Comparison of ENCODE assay signal across 14 cellular contexts in the genomic region with DNA sequence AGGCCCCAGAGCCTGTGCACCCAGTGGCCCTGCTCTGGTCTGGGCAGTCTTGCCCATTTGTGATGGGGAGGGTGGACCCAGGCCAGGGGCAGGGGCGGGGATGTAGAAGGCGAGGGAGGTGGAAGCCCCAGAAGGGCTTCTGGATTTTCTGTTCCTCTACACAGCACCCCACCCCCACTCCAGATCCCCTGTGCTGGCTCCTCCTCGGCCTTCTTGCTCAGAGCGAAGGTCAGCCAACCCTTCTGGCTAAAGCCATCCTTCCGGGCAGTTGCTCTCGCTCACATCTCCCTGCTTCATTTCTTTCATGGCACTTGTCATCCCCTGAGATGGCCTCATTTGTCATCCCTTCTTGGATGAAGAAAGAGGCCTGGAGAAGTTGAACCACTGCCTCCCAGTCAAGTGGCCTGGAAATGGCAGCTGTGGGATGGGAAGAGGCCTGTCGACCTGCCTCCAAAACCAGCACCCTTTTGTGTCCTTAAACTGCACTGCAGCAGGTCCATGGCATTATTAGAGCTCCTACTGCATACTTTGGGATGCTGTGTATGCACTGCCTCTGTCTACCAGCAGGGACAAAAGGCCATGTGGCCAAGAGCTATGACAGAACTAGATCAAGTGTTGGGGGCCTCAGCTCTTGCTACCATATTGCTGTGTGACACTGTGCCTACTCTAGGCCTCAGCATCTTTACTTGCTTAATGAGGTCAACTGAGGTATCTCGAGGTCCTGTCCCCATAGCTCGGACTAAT. TPM values are rescaled to one million over a fixed set of nuclear protein-coding genes. Genes with fewer than 3 reads are reported as not detected.
DNase-seq lines count a peak whose midpoint lies in the region; FAIRE-seq and TF ChIP-seq lines count a peak whose summit lies in the region.
"Had no signal": no experiment of that assay in that cellular context is flagged by ENCODE, and none has a peak within 500 bp of the region (broad histone marks: within the 10 kb centered on the region; RNA-seq: fewer than 3 reads in every experiment).

No MANE protein-coding gene starts in this region.

- peaks cover 53% of the 10 kb centered on the region for H3K79me2 ChIP-seq in parathyroid adenoma

- H3K27me3 Mint-ChIP-seq in activated T-helper 1 cell treated with anti-CD3 and anti-CD28 coated beads, Interleukin-12 subunit alpha, Interleukin-12 subunit beta, Interleukin-2, Interleukin-4 antibody, amounts not matched to agents 30 ng/mL and 10 ng/mL and 1 ng/mL, durations not matched to agents 14 hours and 24 hours and 36 hours (ENCODE audit: insufficient read depth): no peaks in the 10 kb centered on the region
- no peaks in the 10 kb centered on the region for H3K27me3 Mint-ChIP-seq in activated T-helper 2 cell treated with anti-CD3 and anti-CD28 coated beads, Interferon-gamma antibody, Interleukin-2, Interleukin-4, amounts not matched to agents 10 μg/mL and 5 μg/mL and 100 μg/mL, durations not matched to agents 14 hours and 24 hours and 36 hours (ENCODE audit: low read depth)
- H3K27me3 Mint-ChIP-seq: activated naive CD4-positive, alpha-beta T cell treated with anti-CD3 and anti-CD28 coated beads, Interleukin-2, amount 10 ng/mL, durations not matched to agents 7 days and 5 days had no signal

- no peak overlapping the region for H3K4me3 Mint-ChIP-seq in activated T-helper 1 cell treated with anti-CD3 and anti-CD28 coated beads, Interleukin-12 subunit alpha, Interleukin-12 subunit beta, Interleukin-2, Interleukin-4 antibody, amounts not matched to agents 30 ng/mL and 10 ng/mL and 1 ng/mL, durations not matched to agents 14 hours and 24 hours and 36 hours
- H3K4me3 Mint-ChIP-seq in activated T-helper 2 cell treated with anti-CD3 and anti-CD28 coated beads, Interferon-gamma antibody, Interleukin-2, Interleukin-4, amounts not matched to agents 10 μg/mL and 5 μg/mL and 100 μg/mL, durations not matched to agents 14 hours and 24 hours and 36 hours (ENCODE audit: low read depth): no peak overlapping the region
- H3K4me3 Mint-ChIP-seq: activated naive CD4-positive, alpha-beta T cell treated with anti-CD3 and anti-CD28 coated beads, Interleukin-2, amount 10 ng/mL, durations not matched to agents 7 days and 5 days had no signal

- H3K4me3 ChIP-seq in BJ (ENCODE audit: low read depth, low read length) (no peak overlapping the region), epithelial cell of esophagus (ENCODE audit: low read length) (no peak overlapping the region), parathyroid adenoma (ENCODE audit: low read depth, low read length) (no peak overlapping the region), Peyer's patch (no peak overlapping the region)
- H3K4me3 ChIP-seq: BLaER1 treated with 17β-estradiol and CSF1 and Interleukin-3, amounts not matched to agents 10 nM and 100 nM had no signal

- H3K9me3 ChIP-seq in parathyroid adenoma (ENCODE audit: control insufficient read depth, low read length): no peaks in the 10 kb centered on the region
- no peaks in the 10 kb centered on the region for H3K9me3 ChIP-seq in Peyer's patch
- H3K9me3 ChIP-seq: BLaER1 treated with 17β-estradiol and CSF1 and Interleukin-3, amounts not matched to agents 10 nM and 100 nM had no signal

- H3K27me3 ChIP-seq in BJ (ENCODE audit: control insufficient read depth, insufficient read depth, low read length) (no peaks in the 10 kb centered on the region), parathyroid adenoma (ENCODE audit: control insufficient read depth, insufficient read depth, low read length) (no peaks in the 10 kb centered on the region), Peyer's patch (no peaks in the 10 kb centered on the region)
- H3K27me3 ChIP-seq: BLaER1 treated with 17β-estradiol and CSF1 and Interleukin-3, amounts not matched to agents 10 nM and 100 nM had no signal

- intact Hi-C loops in activated T-helper 1 cell treated with anti-CD3 and anti-CD28 coated beads, Interleukin-12 subunit alpha, Interleukin-12 subunit beta, Interleukin-2, Interleukin-4 antibody, amounts not matched to agents 30 ng/mL and 10 ng/mL and 1 ng/mL, durations not matched to agents 14 hours and 24 hours and 36 hours (cut with micrococcal nuclease): no loop called here
- intact Hi-C loops in activated T-helper 2 cell treated with anti-CD3 and anti-CD28 coated beads, Interferon-gamma antibody, Interleukin-2, Interleukin-4, amounts not matched to agents 10 μg/mL and 5 μg/mL and 100 μg/mL, durations not matched to agents 14 hours and 24 hours and 36 hours (cut with micrococcal nuclease): no loop called here

- no peak overlapping the region for H2AFZ ChIP-seq in parathyroid adenoma

- TF ChIP-seq CTCF in BJ (IDR thresholded peaks at IDR 0.05; ENCODE audit: insufficient read depth, low read depth, low read length): peak; percentile 14; the same call in 1 of the 2 replicates
- TF ChIP-seq CTCF in epithelial cell of esophagus (IDR thresholded peaks at IDR 0.05; ENCODE audit: insufficient read depth, low read depth, low read length, missing control alignments): peak; percentile 26
- TF ChIP-seq CTCF in parathyroid adenoma (IDR thresholded peaks at IDR 0.05): no peak
- peak in 1 of 6 experiments; percentile 11 for TF ChIP-seq CTCF in Peyer's patch (IDR thresholded peaks at IDR 0.05)

- H3K27ac ChIP-seq in parathyroid adenoma (peak overlapping the region; percentile 99), Peyer's patch (no peak overlapping the region)
- H3K27ac ChIP-seq: BLaER1 treated with 17β-estradiol and CSF1 and Interleukin-3, amounts not matched to agents 10 nM and 100 nM had no signal

- H3K9ac ChIP-seq in parathyroid adenoma: no peak overlapping the region
- H3K9ac ChIP-seq: BLaER1 treated with 17β-estradiol and CSF1 and Interleukin-3, amounts not matched to agents 10 nM and 100 nM had no signal

- peak overlapping the region; percentile 20 for H3K4me2 ChIP-seq in parathyroid adenoma (ENCODE audit: low read length)
- H3K4me2 ChIP-seq: BLaER1 treated with 17β-estradiol and CSF1 and Interleukin-3, amounts not matched to agents 10 nM and 100 nM had no signal

- H3K36me3 ChIP-seq in BJ (ENCODE audit: control insufficient read depth, insufficient read depth, low read length): peaks cover 20% of the 10 kb centered on the region
- H3K36me3 ChIP-seq in parathyroid adenoma (ENCODE audit: control insufficient read depth, insufficient read depth, low read length): no peaks in the 10 kb centered on the region
- H3K36me3 ChIP-seq in Peyer's patch: peaks cover 0 to 46% (median 0%) of the 10 kb centered on the region in 3 donors

- CTCF ChIA-PET in BJ (lab: Yijun Ruan, JAX): interaction anchor here (0.6 to 2.2 kb wide), 4 partner anchors 18 to 153 kb away, joined by 3 to 9 read pairs (median 4); no protein-coding TSS in a partner anchor

- peaks cover 29% of the 10 kb centered on the region for H3K36me3 Mint-ChIP-seq in activated T-helper 1 cell treated with anti-CD3 and anti-CD28 coated beads, Interleukin-12 subunit alpha, Interleukin-12 subunit beta, Interleukin-2, Interleukin-4 antibody, amounts not matched to agents 30 ng/mL and 10 ng/mL and 1 ng/mL, durations not matched to agents 14 hours and 24 hours and 36 hours (ENCODE audit: low read depth)
- peaks cover 43% of the 10 kb centered on the region for H3K36me3 Mint-ChIP-seq in activated T-helper 2 cell treated with anti-CD3 and anti-CD28 coated beads, Interferon-gamma antibody, Interleukin-2, Interleukin-4, amounts not matched to agents 10 μg/mL and 5 μg/mL and 100 μg/mL, durations not matched to agents 14 hours and 24 hours and 36 hours (ENCODE audit: low read depth)

- peaks cover 22% of the 10 kb centered on the region for H3K4me1 Mint-ChIP-seq in activated T-helper 1 cell treated with anti-CD3 and anti-CD28 coated beads, Interleukin-12 subunit alpha, Interleukin-12 subunit beta, Interleukin-2, Interleukin-4 antibody, amounts not matched to agents 30 ng/mL and 10 ng/mL and 1 ng/mL, durations not matched to agents 14 hours and 24 hours and 36 hours (ENCODE audit: low read depth)
- peaks cover 2% of the 10 kb centered on the region for H3K4me1 Mint-ChIP-seq in activated T-helper 2 cell treated with anti-CD3 and anti-CD28 coated beads, Interferon-gamma antibody, Interleukin-2, Interleukin-4, amounts not matched to agents 10 μg/mL and 5 μg/mL and 100 μg/mL, durations not matched to agents 14 hours and 24 hours and 36 hours (ENCODE audit: low read depth)
- H3K4me1 Mint-ChIP-seq: activated naive CD4-positive, alpha-beta T cell treated with anti-CD3 and anti-CD28 coated beads, Interleukin-2, amount 10 ng/mL, durations not matched to agents 7 days and 5 days had no signal

- POLR2A ChIA-PET in BJ (lab: Charles Lee): no interaction called here

- H3K27ac Mint-ChIP-seq in activated T-helper 1 cell treated with anti-CD3 and anti-CD28 coated beads, Interleukin-12 subunit alpha, Interleukin-12 subunit beta, Interleukin-2, Interleukin-4 antibody, amounts not matched to agents 30 ng/mL and 10 ng/mL and 1 ng/mL, durations not matched to agents 14 hours and 24 hours and 36 hours: no peak overlapping the region
- no peak overlapping the region for H3K27ac Mint-ChIP-seq in activated T-helper 2 cell treated with anti-CD3 and anti-CD28 coated beads, Interferon-gamma antibody, Interleukin-2, Interleukin-4, amounts not matched to agents 10 μg/mL and 5 μg/mL and 100 μg/mL, durations not matched to agents 14 hours and 24 hours and 36 hours
- H3K27ac Mint-ChIP-seq: activated naive CD4-positive, alpha-beta T cell treated with anti-CD3 and anti-CD28 coated beads, Interleukin-2, amount 10 ng/mL, durations not matched to agents 7 days and 5 days had no signal

- no peaks in the 10 kb centered on the region for H3K9me3 Mint-ChIP-seq in activated T-helper 1 cell treated with anti-CD3 and anti-CD28 coated beads, Interleukin-12 subunit alpha, Interleukin-12 subunit beta, Interleukin-2, Interleukin-4 antibody, amounts not matched to agents 30 ng/mL and 10 ng/mL and 1 ng/mL, durations not matched to agents 14 hours and 24 hours and 36 hours
- H3K9me3 Mint-ChIP-seq in activated T-helper 2 cell treated with anti-CD3 and anti-CD28 coated beads, Interferon-gamma antibody, Interleukin-2, Interleukin-4, amounts not matched to agents 10 μg/mL and 5 μg/mL and 100 μg/mL, durations not matched to agents 14 hours and 24 hours and 36 hours: no peaks in the 10 kb centered on the region
- H3K9me3 Mint-ChIP-seq: activated naive CD4-positive, alpha-beta T cell treated with anti-CD3 and anti-CD28 coated beads, Interleukin-2, amount 10 ng/mL, durations not matched to agents 7 days and 5 days had no signal

- H3K4me1 ChIP-seq in parathyroid adenoma (peaks cover 78% of the 10 kb centered on the region), Peyer's patch (peaks cover 0 to 23% (median 0%) of the 10 kb centered on the region in 4 donors)

- DNase-seq in BJ (ENCODE audit: low read depth) (no peak), HTR-8/SVneo (ENCODE audit: insufficient read length, low spot score) (no peak), epithelial cell of esophagus (ENCODE audit: low read depth) (no peak), DMS153 (lab: John Stamatoyannopoulos, UW) (no peak), Peyer's patch (no peak)
- no peak for DNase-seq in activated T-helper 1 cell treated with anti-CD3 and anti-CD28 coated beads, Interleukin-12 subunit alpha, Interleukin-12 subunit beta, Interleukin-2, Interleukin-4 antibody, amounts not matched to agents 30 ng/mL and 10 ng/mL and 1 ng/mL, durations not matched to agents 14 hours and 24 hours and 36 hours (ENCODE audit: low spot score)
- no peak for DNase-seq in activated T-helper 2 cell treated with anti-CD3 and anti-CD28 coated beads, Interferon-gamma antibody, Interleukin-2, Interleukin-4, amounts not matched to agents 10 μg/mL and 5 μg/mL and 100 μg/mL, durations not matched to agents 14 hours and 24 hours and 36 hours (ENCODE audit: low spot score)
- DNase-seq: activated CD8-positive, alpha-beta memory T cell treated with anti-CD3 and anti-CD28 coated beads for 24 hours; activated naive CD4-positive, alpha-beta T cell treated with anti-CD3 and anti-CD28 coated beads, Interleukin-2, amount 10 ng/mL, durations not matched to agents 7 days and 5 days; head of caudate nucleus; RPMI8226 had no signal

- FAIRE-seq in HTR-8/SVneo (lab: Jason Lieb, UNC): peak; percentile 91
- FAIRE-seq: colon had no signal

- no peak for TF ChIP-seq POLR2A in Peyer's patch (IDR thresholded peaks at IDR 0.05)

RNA-seq across cellular contexts. Expression of a gene that starts 19.9 kb away (rescaled TPM):
- 26.1 and 52.3 TPM in 2 replicates for polyA plus RNA-seq in BJ (2011; rRNA removed)
- 54.5 and 98.1 TPM in 2 replicates for polyA minus RNA-seq in BJ (2011; rRNA and poly(A)+ RNA removed)
- total RNA-seq in activated T-helper 1 cell treated with anti-CD3 and anti-CD28 coated beads, Interleukin-12 subunit alpha, Interleukin-12 subunit beta, Interleukin-2, Interleukin-4 antibody, amounts not matched to agents 30 ng/mL and 10 ng/mL and 1 ng/mL, durations not matched to agents 14 hours and 24 hours and 36 hours: 30.7 and 33.4 TPM in 2 replicates
- total RNA-seq in Peyer's patch: 10 to 100 TPM; 13.2 to 34.3 (median 24.5) TPM
- 26.5 and 29.5 TPM in 2 replicates for total RNA-seq in activated T-helper 2 cell treated with anti-CD3 and anti-CD28 coated beads, Interferon-gamma antibody, Interleukin-2, Interleukin-4, amounts not matched to agents 10 μg/mL and 5 μg/mL and 100 μg/mL, durations not matched to agents 14 hours and 24 hours and 36 hours

RNA-seq across cellular contexts. Expression of a gene that starts 20.7 kb away (rescaled TPM):
- 101 and 138 TPM in 2 replicates for polyA plus RNA-seq in BJ (2011; rRNA removed)
- polyA minus RNA-seq in BJ (2011; rRNA and poly(A)+ RNA removed): 48.3 and 62.0 TPM in 2 replicates
- total RNA-seq in activated T-helper 1 cell treated with anti-CD3 and anti-CD28 coated beads, Interleukin-12 subunit alpha, Interleukin-12 subunit beta, Interleukin-2, Interleukin-4 antibody, amounts not matched to agents 30 ng/mL and 10 ng/mL and 1 ng/mL, durations not matched to agents 14 hours and 24 hours and 36 hours: 166 and 170 TPM in 2 replicates
- total RNA-seq in Peyer's patch: 100 to 1,000 TPM in 3 of 4 donors, 10 to 100 TPM in 1; 94.4 to 111 (median 105) TPM
- total RNA-seq in activated T-helper 2 cell treated with anti-CD3 and anti-CD28 coated beads, Interferon-gamma antibody, Interleukin-2, Interleukin-4, amounts not matched to agents 10 μg/mL and 5 μg/mL and 100 μg/mL, durations not matched to agents 14 hours and 24 hours and 36 hours: 158 and 174 TPM in 2 replicates

RNA-seq across cellular contexts. Expression of a gene that starts 57.0 kb away (rescaled TPM):
- 23.3 and 24.6 TPM in 2 replicates for polyA plus RNA-seq in BJ (2011; rRNA removed)
- 7.7 and 10.9 TPM in 2 replicates for polyA minus RNA-seq in BJ (2011; rRNA and poly(A)+ RNA removed)
- 52.3 and 55.2 TPM in 2 replicates for total RNA-seq in activated T-helper 1 cell treated with anti-CD3 and anti-CD28 coated beads, Interleukin-12 subunit alpha, Interleukin-12 subunit beta, Interleukin-2, Interleukin-4 antibody, amounts not matched to agents 30 ng/mL and 10 ng/mL and 1 ng/mL, durations not matched to agents 14 hours and 24 hours and 36 hours
- total RNA-seq in Peyer's patch: 10 to 100 TPM; 13.8 to 41.3 (median 27.8) TPM
- 36.2 and 36.4 TPM in 2 replicates for total RNA-seq in activated T-helper 2 cell treated with anti-CD3 and anti-CD28 coated beads, Interferon-gamma antibody, Interleukin-2, Interleukin-4, amounts not matched to agents 10 μg/mL and 5 μg/mL and 100 μg/mL, durations not matched to agents 14 hours and 24 hours and 36 hours
